Comparison of ENCODE assay signal across 18 cellular contexts in genomic region chr1:53257454-53258081, GRCh38. TPM values are rescaled to one million over a fixed set of nuclear protein-coding genes. Genes with fewer than 3 reads are reported as not detected.
DNase-seq lines count a peak whose midpoint lies in the region; ATAC-seq and TF ChIP-seq lines count a peak whose summit lies in the region.
"Had no signal": no experiment of that assay in that cellular context is flagged by ENCODE, and none has a peak within 500 bp of the region (broad histone marks: within the 10 kb centered on the region; RNA-seq: fewer than 3 reads in every experiment).

No MANE protein-coding gene starts in this region.

- no peak overlapping the region for H3K4me2 ChIP-seq in PC-3 (ENCODE audit: low read length)

- DNase-seq in A673 (ENCODE audit: low spot score) (peak; percentile 71), PC-3 (no peak), iris pigment epithelial cell (ENCODE audit: low read depth) (peak; percentile 40), renal cortical epithelial cell (ENCODE audit: low read depth) (peak; percentile 36), amniotic stem cell (lab: John Stamatoyannopoulos, UW) (no peak), testis (no peak), SK-N-DZ (ENCODE audit: low spot score) (no peak)
- DNase-seq: COR-L47, H9, KBM-7, NCI-H1092, NCI-H1694, NCI-H510A, NCI-H82, Peyer's patch, SHP77 treated with DMSO at 0.1 percent for 48 hours had no signal

- H3K4me3 ChIP-seq in A673 (ENCODE audit: low read depth, low read length, poor library complexity, severe bottlenecking) (no peak overlapping the region), PC-3 (ENCODE audit: low read length) (no peak overlapping the region), testis (no peak overlapping the region)
- H3K4me3 ChIP-seq: Peyer's patch had no signal

- H3K9me3 ChIP-seq in A673 (ENCODE audit: low read depth, low read length, poor library complexity, severe bottlenecking): no peaks in the 10 kb centered on the region
- no peaks in the 10 kb centered on the region for H3K9me3 ChIP-seq in PC-3 (ENCODE audit: low read length)
- H3K9me3 ChIP-seq in testis: no peaks in the 10 kb centered on the region
- H3K9me3 ChIP-seq: Peyer's patch had no signal

- no peaks in the 10 kb centered on the region for H3K79me2 ChIP-seq in PC-3 (ENCODE audit: low read length)

- WGBS in testis, 2 donors: 88 to 92% methylated on average over 5 of the region's 5 CpGs

- no peaks in the 10 kb centered on the region for H3F3A ChIP-seq in PC-3 (ENCODE audit: low read length, unreplicated experiment)

- peaks cover 53% of the 10 kb centered on the region for H3K27me3 ChIP-seq in A673 (replicated peaks; ENCODE audit: insufficient read depth, low read depth, low read length, poor library complexity)
- no peaks in the 10 kb centered on the region for H3K27me3 ChIP-seq in PC-3 (ENCODE audit: low read length)
- H3K27me3 ChIP-seq in testis: no peaks in the 10 kb centered on the region
- H3K27me3 ChIP-seq: Peyer's patch had no signal

- CTCF ChIA-PET in A673 (lab: Charles Lee) (interaction anchor here (0.5 to 0.9 kb wide), 2 partner anchors 14 to 1296 kb away, joined by 3 to 4 read pairs; no protein-coding TSS in a partner anchor), PC-3 (lab: Charles Lee) (interaction anchor here (0.5 to 0.6 kb wide), 2 partner anchors 18 to 254 kb away, joined by 3 to 9 read pairs; no protein-coding TSS in a partner anchor)

- intact Hi-C loops in A673 (cut with micrococcal nuclease; ENCODE audit: unreplicated experiment): no loop called here
- intact Hi-C loops in PC-3 (cut with micrococcal nuclease): no loop called here
- intact Hi-C loops in testis (cut with DNase I; ENCODE audit: low total_unique reads): no loop called here

- no peak overlapping the region for H3K9ac ChIP-seq in PC-3 (ENCODE audit: low read length)

- H4K20me1 ChIP-seq in PC-3 (ENCODE audit: low read length): no peaks in the 10 kb centered on the region

- POLR2A ChIA-PET in A673 (lab: Charles Lee; ENCODE audit: low non-redundant PET) (no interaction called here), PC-3 (lab: Charles Lee; ENCODE audit: unreplicated experiment) (no interaction called here)

- H3K9me2 ChIP-seq in PC-3 (replicated peaks; ENCODE audit: low read length): no peaks in the 10 kb centered on the region

- BruUV-seq in A673 (replicated peaks; lab: Mats Ljungman, UMichigan): no TSS peak
- no TSS peak for BruUV-seq in PC-3 (replicated peaks; lab: Mats Ljungman, UMichigan)

- no peak overlapping the region for H2AFZ ChIP-seq in PC-3 (ENCODE audit: low read length)

- TF ChIP-seq POLR2A in testis (IDR thresholded peaks at IDR 0.05): no peak

- no peaks in the 10 kb centered on the region for H3K4me1 ChIP-seq in A673 (ENCODE audit: insufficient read depth, low read length, poor library complexity, severe bottlenecking)
- H3K4me1 ChIP-seq in PC-3 (ENCODE audit: insufficient read depth, low read length): no peaks in the 10 kb centered on the region
- peaks cover 9% of the 10 kb centered on the region for H3K4me1 ChIP-seq in testis
- H3K4me1 ChIP-seq: Peyer's patch had no signal

- TF ChIP-seq CTCF in A673 (conservative IDR thresholded peaks at IDR 0.05; ENCODE audit: low read depth, low read length): no peak
- TF ChIP-seq CTCF in PC-3 (conservative IDR thresholded peaks at IDR 0.05; ENCODE audit: low read depth, low read length): no peak
- no peak for TF ChIP-seq CTCF in testis (IDR thresholded peaks at IDR 0.05)

- H3K36me3 ChIP-seq in A673 (ENCODE audit: insufficient read depth, low read length, poor library complexity, severe bottlenecking) (peaks cover 5% of the 10 kb centered on the region), PC-3 (ENCODE audit: low read depth, low read length) (peaks cover 51% of the 10 kb centered on the region), testis (ENCODE audit: low read depth, missing control alignments) (no peaks in the 10 kb centered on the region)
- H3K36me3 ChIP-seq: Peyer's patch had no signal

- ATAC-seq in PC-3 (peak; percentile 22), HG03439 (IDR thresholded peaks at IDR 0.05; ENCODE audit: unreplicated experiment) (no peak)

- H3K27ac ChIP-seq in A673 (ENCODE audit: low read depth, low read length, poor library complexity, severe bottlenecking) (no peak overlapping the region), PC-3 (ENCODE audit: low read length) (no peak overlapping the region), testis (no peak overlapping the region)
- H3K27ac ChIP-seq: C4-2B, Peyer's patch had no signal

RNA-seq across cellular contexts. Expression of gene MAGOH, which starts 19.2 kb away (rescaled TPM):
- 75.1 and 76.3 TPM in 2 replicates for total RNA-seq in A673 (2021)
- 48.9 and 53.1 TPM in 2 replicates for total RNA-seq in PC-3 (2014; rRNA removed)
- 32.6 and 40.6 TPM in 2 replicates for total RNA-seq in renal cortical epithelial cell
- 10 to 100 TPM; 32.0 to 39.1 TPM for total RNA-seq in testis
- polyA plus RNA-seq in testis (ENCODE audit: insufficient read depth, low read depth, low replicate concordance): 50.0 TPM
- 48.8 and 55.6 TPM in 2 replicates for polyA plus RNA-seq in SK-N-DZ (2014; cell fraction: cytosol; rRNA removed)
- 25.5 and 29.0 TPM in 2 replicates for polyA plus RNA-seq in SK-N-DZ (2014; cell fraction: nucleus; rRNA removed)

RNA-seq across cellular contexts. Expression of gene CZIB, which starts 37.1 kb away (rescaled TPM):
- total RNA-seq in A673 (2021): 53.8 and 56.7 TPM in 2 replicates
- 44.1 and 47.7 TPM in 2 replicates for total RNA-seq in PC-3 (2014; rRNA removed)
- total RNA-seq in renal cortical epithelial cell: 33.2 and 34.7 TPM in 2 replicates
- 10 to 100 TPM; 55.0 to 55.4 TPM for total RNA-seq in testis
- polyA plus RNA-seq in testis (ENCODE audit: insufficient read depth, low read depth, low replicate concordance): 97.2 TPM
- polyA plus RNA-seq in SK-N-DZ (2014; cell fraction: cytosol; rRNA removed): 61.1 and 72.1 TPM in 2 replicates
- polyA plus RNA-seq in SK-N-DZ (2014; cell fraction: nucleus; rRNA removed): 122 and 191 TPM in 2 replicates

Comparison
In these comparisons a context has a peak if more than half of its experiments do, and no peak if none do; other contexts are left out.
1. DNase-seq: peak in A673 (single experiment), iris pigment epithelial cell (single experiment) and renal cortical epithelial cell (single experiment); none in PC-3 (single experiment), amniotic stem cell (single experiment), testis (single experiment) and SK-N-DZ (single experiment).